ENCODE assay signal across 8 cellular contexts in the genomic region with DNA sequence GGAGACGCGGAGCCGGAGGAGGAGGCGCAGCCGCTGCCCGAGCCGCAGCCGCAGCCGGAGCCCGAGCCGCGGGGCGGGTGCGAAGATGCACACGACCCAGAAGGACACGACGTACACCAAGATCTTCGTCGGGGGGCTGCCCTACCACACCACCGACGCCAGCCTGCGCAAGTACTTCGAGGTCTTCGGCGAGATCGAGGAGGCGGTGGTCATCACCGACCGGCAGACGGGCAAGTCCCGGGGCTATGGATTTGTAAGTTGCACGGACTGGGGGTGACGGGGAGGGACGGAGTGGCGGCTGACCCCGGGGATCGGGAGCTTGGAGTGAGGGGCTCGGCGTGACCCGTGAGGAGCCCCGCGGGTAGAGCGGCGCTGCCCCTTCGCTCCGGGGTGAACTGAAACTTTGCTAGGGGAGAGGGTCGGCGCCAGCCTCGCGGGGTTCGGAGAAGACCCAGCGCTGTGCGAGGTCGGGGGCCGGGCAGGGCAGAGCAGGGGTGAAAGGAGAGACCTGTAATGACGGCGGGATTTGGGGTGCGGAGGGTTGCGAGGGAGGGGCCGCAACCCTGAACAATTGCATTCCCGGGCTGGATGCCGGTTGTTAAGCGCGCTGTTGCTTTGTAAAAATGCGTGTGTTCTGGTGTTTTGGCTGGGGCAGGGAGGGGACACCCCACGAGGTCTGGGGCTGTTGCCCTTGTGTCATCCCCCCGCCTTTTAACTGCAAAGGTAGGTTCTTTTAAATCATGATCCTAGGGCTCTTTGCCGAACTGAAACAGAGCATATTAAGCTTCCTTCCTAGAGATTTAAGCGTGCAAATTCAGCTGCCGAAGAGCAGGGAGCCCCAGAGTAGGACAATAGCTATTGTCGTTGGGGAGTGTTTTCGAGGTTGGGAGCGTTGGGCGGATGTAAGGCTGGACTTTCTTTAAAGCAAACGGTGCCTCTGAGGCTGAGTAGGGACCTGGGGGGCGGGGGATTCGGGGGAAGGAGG. TPM values are rescaled to one million over a fixed set of nuclear protein-coding genes. Genes with fewer than 3 reads are reported as not detected.
DNase-seq lines count a peak whose midpoint lies in the region; ATAC-seq and TF ChIP-seq lines count a peak whose summit lies in the region.

No MANE protein-coding gene starts in this region.

- intact Hi-C loops in CD8-positive, alpha-beta T cell (cut with DNase I, micrococcal nuclease): no loop called here

- H3K27ac ChIP-seq in CD8-positive, alpha-beta T cell (ENCODE audit: low read depth, low read length): no peak overlapping the region
- H3K27ac ChIP-seq in KMS-11 (no peak overlapping the region), liver (ENCODE audit: low read depth in 1 of 2, low read length in 2 of 2) (no peak overlapping the region), RWPE1 (no peak overlapping the region)

- no peak for TF ChIP-seq RAD21 in liver (IDR thresholded peaks at IDR 0.05)

- CTCF ChIA-PET in CD8-positive, alpha-beta T cell (lab: Charles Lee): interaction anchor here (0.6 kb wide), 1 partner anchor 127 kb away, joined by 5 read pairs; no protein-coding TSS in a partner anchor
- CTCF ChIA-PET in RWPE1 (lab: Yijun Ruan, JAX): interaction anchor here (0.6 to 0.8 kb wide), 4 partner anchors 11 to 302 kb away, joined by 3 to 6 read pairs (median 4); no protein-coding TSS in a partner anchor

- H2AFZ ChIP-seq in KMS-11 (ENCODE audit: low read depth): peak overlapping the region; percentile 44

- peaks cover 5% of the 10 kb centered on the region for H3K4me1 ChIP-seq in CD8-positive, alpha-beta T cell (ENCODE audit: insufficient read depth, low read length)
- H3K4me1 ChIP-seq in KMS-11 (ENCODE audit: low read depth, poor library complexity, severe bottlenecking) (peaks cover 8% of the 10 kb centered on the region), liver (ENCODE audit: control insufficient read depth in 4 of 4, insufficient read depth in 4 of 4, low read length in 3 of 4) (peaks cover 0 to 8% (median 2%) of the 10 kb centered on the region in 4 donors)

- H3K4me3 Mint-ChIP-seq in CD8-positive, alpha-beta T cell: peak overlapping the region; percentile 76
- peak overlapping the region; percentile 63 for H3K4me3 Mint-ChIP-seq in central memory CD8-positive, alpha-beta T cell
- H3K4me3 Mint-ChIP-seq in stimulated activated naive CD8-positive, alpha-beta T cell treated with anti-CD3 and anti-CD28 coated beads, Interleukin-15, amount 100 ng/mL, for 72 hours: peak overlapping the region; percentile 74 to 80

- peaks cover 15% of the 10 kb centered on the region for H3K4me1 Mint-ChIP-seq in CD8-positive, alpha-beta T cell (ENCODE audit: low read depth)
- H3K4me1 Mint-ChIP-seq in central memory CD8-positive, alpha-beta T cell: peaks cover 9% of the 10 kb centered on the region
- peaks cover 18% of the 10 kb centered on the region for H3K4me1 Mint-ChIP-seq in stimulated activated naive CD8-positive, alpha-beta T cell treated with anti-CD3 and anti-CD28 coated beads, Interleukin-15, amount 100 ng/mL, for 72 hours

- DNase-seq in CD8-positive, alpha-beta T cell: no peak
- DNase-seq in central memory CD8-positive, alpha-beta T cell (ENCODE audit: low spot score in 2 of 2): no peak
- DNase-seq in stimulated activated naive CD8-positive, alpha-beta T cell treated with anti-CD3 and anti-CD28 coated beads, Interleukin-15, amount 100 ng/mL, for 72 hours: no peak
- DNase-seq in RWPE1 (ENCODE audit: low spot score) (no peak), NCI-H2081 treated with DMSO at 0.1 percent for 48 hours (lab: John Stamatoyannopoulos, UW) (no peak)

- POLR2A ChIA-PET in CD8-positive, alpha-beta T cell (lab: Charles Lee): no interaction called here
- POLR2A ChIA-PET in RWPE1 (lab: Yijun Ruan, JAX; ENCODE audit: low non-redundant PET): no interaction called here

- no peaks in the 10 kb centered on the region for H3K36me3 Mint-ChIP-seq in CD8-positive, alpha-beta T cell
- H3K36me3 Mint-ChIP-seq in central memory CD8-positive, alpha-beta T cell (ENCODE audit: insufficient read depth): peaks cover 3% of the 10 kb centered on the region

- H3K9me3 Mint-ChIP-seq in CD8-positive, alpha-beta T cell: no peaks in the 10 kb centered on the region
- H3K9me3 Mint-ChIP-seq in central memory CD8-positive, alpha-beta T cell: no peaks in the 10 kb centered on the region
- H3K9me3 Mint-ChIP-seq in stimulated activated naive CD8-positive, alpha-beta T cell treated with anti-CD3 and anti-CD28 coated beads, Interleukin-15, amount 100 ng/mL, for 72 hours: no peaks in the 10 kb centered on the region

- H3K9ac ChIP-seq in KMS-11 (no peak overlapping the region), liver (ENCODE audit: low read depth in 1 of 2, low read length in 2 of 2) (peak overlapping the region; percentile 10 to 71)

- 0 out of 2 replicates have a peak overlapping the region, but pooled peaks have one; percentile 21 for H3K4me2 ChIP-seq in KMS-11

- WGBS in liver: 6% methylated on average over 77 of the region's 77 CpGs

- no peaks in the 10 kb centered on the region for H4K20me1 ChIP-seq in KMS-11 (ENCODE audit: insufficient read depth)

- no peaks in the 10 kb centered on the region for H3K9me3 ChIP-seq in CD8-positive, alpha-beta T cell (ENCODE audit: low read length)
- no peaks in the 10 kb centered on the region for H3K9me3 ChIP-seq in liver (ENCODE audit: control insufficient read depth in 4 of 4, low read length in 3 of 4)

- no peaks in the 10 kb centered on the region for H3K36me3 ChIP-seq in CD8-positive, alpha-beta T cell (ENCODE audit: insufficient read depth, low read length)
- H3K36me3 ChIP-seq in KMS-11 (ENCODE audit: insufficient read depth): no peaks in the 10 kb centered on the region
- no peaks in the 10 kb centered on the region for H3K36me3 ChIP-seq in liver (ENCODE audit: control insufficient read depth in 4 of 4, insufficient read depth in 3 of 4, low read depth in 1 of 4, low read length in 3 of 4)

- H3K27me3 Mint-ChIP-seq in CD8-positive, alpha-beta T cell (ENCODE audit: low read depth): peaks cover 66% of the 10 kb centered on the region
- peaks cover 83% of the 10 kb centered on the region for H3K27me3 Mint-ChIP-seq in central memory CD8-positive, alpha-beta T cell
- peaks cover 82% of the 10 kb centered on the region for H3K27me3 Mint-ChIP-seq in stimulated activated naive CD8-positive, alpha-beta T cell treated with anti-CD3 and anti-CD28 coated beads, Interleukin-15, amount 100 ng/mL, for 72 hours

- peaks cover 13% of the 10 kb centered on the region for H3K27me3 ChIP-seq in CD8-positive, alpha-beta T cell (ENCODE audit: insufficient read depth, low read length)
- H3K27me3 ChIP-seq in KMS-11 (ENCODE audit: insufficient read depth, low read depth) (no peaks in the 10 kb centered on the region), liver (ENCODE audit: control insufficient read depth in 4 of 4, insufficient read depth in 4 of 4, low read length in 3 of 4) (no peaks in the 10 kb centered on the region)

- H3K27ac Mint-ChIP-seq in CD8-positive, alpha-beta T cell: no peak overlapping the region
- no peak overlapping the region for H3K27ac Mint-ChIP-seq in central memory CD8-positive, alpha-beta T cell (ENCODE audit: low read depth)
- no peak overlapping the region for H3K27ac Mint-ChIP-seq in stimulated activated naive CD8-positive, alpha-beta T cell treated with anti-CD3 and anti-CD28 coated beads, Interleukin-15, amount 100 ng/mL, for 72 hours

- peak overlapping the region; percentile 28 for H3K4me3 ChIP-seq in CD8-positive, alpha-beta T cell (ENCODE audit: low read depth, low read length)
- H3K4me3 ChIP-seq in KMS-11 (IDR thresholded peaks at IDR 0.05; ENCODE audit: insufficient read depth, low read depth, low read length): no peak overlapping the region
- peak overlapping the region; percentile 61 to 80 (median 79) for H3K4me3 ChIP-seq in liver (ENCODE audit: low read depth in 1 of 3, low read length in 3 of 3)

- no peak for ATAC-seq in CD8-positive, alpha-beta T cell
- no peak for ATAC-seq in central memory CD8-positive, alpha-beta T cell (replicated peaks; ENCODE audit: extremely low read depth, poor library complexity, severe bottlenecking)
- ATAC-seq in stimulated activated naive CD8-positive, alpha-beta T cell treated with anti-CD3 and anti-CD28 coated beads, Interleukin-15, amount 100 ng/mL, for 72 hours: peak; percentile 38
- no peak for ATAC-seq in HG03175 (IDR thresholded peaks at IDR 0.05; ENCODE audit: unreplicated experiment)

- no peaks in the 10 kb centered on the region for H3K79me2 ChIP-seq in KMS-11 (ENCODE audit: insufficient read depth, low read depth)

- TF ChIP-seq CTCF in CD8-positive, alpha-beta T cell (IDR thresholded peaks at IDR 0.05): no peak
- TF ChIP-seq CTCF in KMS-11 (conservative IDR thresholded peaks at IDR 0.05; ENCODE audit: low read depth, low read length) (no peak), liver (IDR thresholded peaks at IDR 0.05; ENCODE audit: low read depth, low read length, missing input control) (no peak), RWPE1 (conservative IDR thresholded peaks at IDR 0.05; ENCODE audit: low read depth) (no peak)

TF ChIP-seq in liver, 16 proteins besides CTCF, POLR2A, EP300 and RAD21 (continues in another document):
- TF ChIP-seq GABPA (IDR thresholded peaks at IDR 0.05 in 1 of 2, conservative IDR thresholded peaks at IDR 0.05 in 1 of 2) (no peak), FOXA2 (IDR thresholded peaks at IDR 0.05) (no peak), EGR1 (IDR thresholded peaks at IDR 0.05; ENCODE audit: low read depth in 2 of 2) (no peak), JUND (IDR thresholded peaks at IDR 0.05) (no peak), YY1 (IDR thresholded peaks at IDR 0.05) (no peak), TAF1 (conservative IDR thresholded peaks at IDR 0.05) (no peak), NR2F2 (IDR thresholded peaks at IDR 0.05) (no peak), RXRA (IDR thresholded peaks at IDR 0.05) (no peak)
- TF ChIP-seq, protein P1, sequence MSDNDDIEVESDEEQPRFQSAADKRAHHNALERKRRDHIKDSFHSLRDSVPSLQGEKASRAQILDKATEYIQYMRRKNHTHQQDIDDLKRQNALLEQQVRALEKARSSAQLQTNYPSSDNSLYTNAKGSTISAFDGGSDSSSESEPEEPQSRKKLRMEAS (IDR thresholded peaks at IDR 0.05): no peak
- TF ChIP-seq, protein P2, sequence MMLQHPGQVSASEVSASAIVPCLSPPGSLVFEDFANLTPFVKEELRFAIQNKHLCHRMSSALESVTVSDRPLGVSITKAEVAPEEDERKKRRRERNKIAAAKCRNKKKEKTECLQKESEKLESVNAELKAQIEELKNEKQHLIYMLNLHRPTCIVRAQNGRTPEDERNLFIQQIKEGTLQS (IDR thresholded peaks at IDR 0.05): no peak

RNA-seq across cellular contexts. Expression of a gene that starts 0.6 kb away (rescaled TPM):
- 1 to 10 TPM; 2.6 to 2.7 TPM for total RNA-seq in CD8-positive, alpha-beta T cell
- total RNA-seq in liver: under 1 TPM; 0.28 to 0.42 TPM
- polyA plus RNA-seq in liver: under 1 TPM; 0.21 to 0.29 TPM
